8 cellular contexts compared by ENCODE assay signal in genomic region chr9:93097496-93098205, GRCh38. TPM values are rescaled to one million over a fixed set of nuclear protein-coding genes. Genes with fewer than 3 reads are reported as not detected.
DNase-seq lines count a peak whose midpoint lies in the region; ATAC-seq, FAIRE-seq and TF ChIP-seq lines count a peak whose summit lies in the region.

No MANE protein-coding gene starts in this region.

- H4K5ac ChIP-seq in mesendoderm (ENCODE audit: low read length), result no peak overlapping the region

- H3K36me3 ChIP-seq in mesendoderm (ENCODE audit: control insufficient read depth, insufficient read depth, low read length) (no peaks in the 10 kb centered on the region), thymus (ENCODE audit: control insufficient read depth, insufficient read depth) (no peaks in the 10 kb centered on the region)

- H3K79me1 ChIP-seq in mesendoderm (ENCODE audit: low read length), result peaks cover 5% of the 10 kb centered on the region

- peak overlapping the region; percentile 82 for H3K56ac ChIP-seq in mesendoderm (ENCODE audit: low read length)

- H3K4me1 ChIP-seq in mesendoderm (ENCODE audit: control insufficient read depth, low read depth, low read length) (peaks cover 5% of the 10 kb centered on the region), thymus (ENCODE audit: control insufficient read depth, insufficient read depth, low read length) (peaks cover 29% of the 10 kb centered on the region)

- H2BK15ac ChIP-seq in mesendoderm (replicated peaks; ENCODE audit: low read depth), result no peak overlapping the region

- POLR2A ChIA-PET in activated CD4-positive, alpha-beta T cell treated with anti-CD3 and anti-CD28 coated beads, Interleukin-2, amount 10 ng/mL, durations not matched to agents 7 days and 5 days (lab: Charles Lee), result no interaction called here

- H3K9me3 Mint-ChIP-seq in activated CD4-positive, alpha-beta T cell treated with anti-CD3 and anti-CD28 coated beads, Interleukin-2, amount 10 ng/mL, durations not matched to agents 7 days and 5 days, result no peaks in the 10 kb centered on the region
- H3K9me3 Mint-ChIP-seq in brain, result peaks cover 3 to 22% (median 11%) of the 10 kb centered on the region in 5 experiments

- H3K4me3 Mint-ChIP-seq in activated CD4-positive, alpha-beta T cell treated with anti-CD3 and anti-CD28 coated beads, Interleukin-2, amount 10 ng/mL, durations not matched to agents 7 days and 5 days, result peak overlapping the region; percentile 85
- peak overlapping the region; percentile 81 to 95 (median 87) for H3K4me3 Mint-ChIP-seq in brain

- no peak overlapping the region for H3K27ac ChIP-seq in mesendoderm (ENCODE audit: low read depth, low read length)
- H3K27ac ChIP-seq in thymus (ENCODE audit: low read depth), result no peak overlapping the region

- peaks cover 65% of the 10 kb centered on the region for H3K4me1 Mint-ChIP-seq in activated CD4-positive, alpha-beta T cell treated with anti-CD3 and anti-CD28 coated beads, Interleukin-2, amount 10 ng/mL, durations not matched to agents 7 days and 5 days
- H3K4me1 Mint-ChIP-seq in brain, result peaks cover 46% of the 10 kb centered on the region

- no peak overlapping the region for H4K8ac ChIP-seq in mesendoderm (ENCODE audit: low read depth, low read length)

- FAIRE-seq in HTR-8/SVneo (lab: Jason Lieb, UNC), result no peak

- peaks cover 2% of the 10 kb centered on the region for H3K79me2 ChIP-seq in mesendoderm (ENCODE audit: control insufficient read depth, insufficient read depth, low read length)

- no peak overlapping the region for H2BK120ac ChIP-seq in mesendoderm (ENCODE audit: low read depth, low read length)

- H3K27me3 ChIP-seq in mesendoderm (ENCODE audit: insufficient read depth, low read length, poor library complexity), result no peaks in the 10 kb centered on the region
- H3K27me3 ChIP-seq in thymus (ENCODE audit: control insufficient read depth, insufficient read depth), result no peaks in the 10 kb centered on the region

- no peak overlapping the region for H3K9ac ChIP-seq in mesendoderm (ENCODE audit: low read length)

- H2BK5ac ChIP-seq in mesendoderm (ENCODE audit: low read length), result no peak overlapping the region

- no peak overlapping the region for H3K18ac ChIP-seq in mesendoderm (ENCODE audit: low read length)

- no peak for ATAC-seq in HG03520 (IDR thresholded peaks at IDR 0.05; ENCODE audit: unreplicated experiment)
- no peak for ATAC-seq in HG03378 (IDR thresholded peaks at IDR 0.05; ENCODE audit: unreplicated experiment)

- no CpG with 5 or more reads among the region's 11 CpGs for WGBS in mesendoderm (ENCODE audit: extremely low coverage, insufficient coverage, low lambda C conversion rate)
- 73% methylated on average over 11 of the region's 11 CpGs for WGBS in thymus

- H3K4me2 ChIP-seq in mesendoderm (ENCODE audit: low read length), result no peak overlapping the region

- H3K9me3 ChIP-seq in thymus (ENCODE audit: control insufficient read depth), result no peaks in the 10 kb centered on the region

- DNase-seq in activated CD4-positive, alpha-beta T cell treated with anti-CD3 and anti-CD28 coated beads, Interleukin-2, amount 10 ng/mL, durations not matched to agents 7 days and 5 days, result no peak
- DNase-seq in activated CD4-positive, alpha-beta T cell treated with anti-CD3 and anti-CD28 coated beads, Interleukin-2, amount 50 U/mL, for 1 hour, result no peak
- DNase-seq in mesendoderm (no peak), HTR-8/SVneo (ENCODE audit: insufficient read length, low spot score) (no peak)

- peaks cover 20% of the 10 kb centered on the region for H3K36me3 Mint-ChIP-seq in activated CD4-positive, alpha-beta T cell treated with anti-CD3 and anti-CD28 coated beads, Interleukin-2, amount 10 ng/mL, durations not matched to agents 7 days and 5 days (ENCODE audit: low read depth)
- peaks cover 36% of the 10 kb centered on the region for H3K36me3 Mint-ChIP-seq in brain

- no peak overlapping the region for H2AK5ac ChIP-seq in mesendoderm (ENCODE audit: low read length)

- no peaks in the 10 kb centered on the region for H3K27me3 Mint-ChIP-seq in activated CD4-positive, alpha-beta T cell treated with anti-CD3 and anti-CD28 coated beads, Interleukin-2, amount 10 ng/mL, durations not matched to agents 7 days and 5 days
- no peaks in the 10 kb centered on the region for H3K27me3 Mint-ChIP-seq in brain

- TF ChIP-seq CTCF in brain (conservative IDR thresholded peaks at IDR 0.05), result no peak

- H3K23ac ChIP-seq in mesendoderm (ENCODE audit: low read length), result peak overlapping the region; percentile 17

- H3K4me3 ChIP-seq in mesendoderm (ENCODE audit: low read length) (no peak overlapping the region), thymus (ENCODE audit: low read length) (peak overlapping the region; percentile 77)

- peak overlapping the region; percentile 87 for H3K27ac Mint-ChIP-seq in activated CD4-positive, alpha-beta T cell treated with anti-CD3 and anti-CD28 coated beads, Interleukin-2, amount 10 ng/mL, durations not matched to agents 7 days and 5 days
- H3K27ac Mint-ChIP-seq in brain, result peak overlapping the region; percentile 92 to 97 (median 97)

- no peak overlapping the region for H3K4ac ChIP-seq in mesendoderm (ENCODE audit: low read depth, low read length)

- CTCF ChIA-PET in activated CD4-positive, alpha-beta T cell treated with anti-CD3 and anti-CD28 coated beads, Interleukin-2, amount 10 ng/mL, durations not matched to agents 7 days and 5 days (lab: Charles Lee), result interaction anchor here (0.7 to 1.1 kb wide), 3 partner anchors 11 to 130 kb away, joined by 3 to 4 read pairs (median 3); no protein-coding TSS in a partner anchor

RNA-seq across cellular contexts. Expression of gene CARD19, which starts 1.6 kb away (rescaled TPM):
- 10 to 100 TPM; 40.3 to 42.6 TPM for total RNA-seq in activated CD4-positive, alpha-beta T cell treated with anti-CD3 and anti-CD28 coated beads, Interleukin-2, amount 10 ng/mL, durations not matched to agents 7 days and 5 days
- polyA plus RNA-seq in brain (ENCODE audit: insufficient read depth, low read depth, low replicate concordance) (53.1 TPM), thymus (24.8 TPM)
- polyA plus RNA-seq in mesendoderm (2013, experiment 1 of 2), result 14.8 TPM
- 15.9 TPM for polyA plus RNA-seq in mesendoderm (2013, experiment 2 of 2)

RNA-seq across cellular contexts. Expression of gene NINJ1, which starts 36.4 kb away (rescaled TPM):
- 10 to 100 TPM; 29.5 to 29.9 TPM for total RNA-seq in activated CD4-positive, alpha-beta T cell treated with anti-CD3 and anti-CD28 coated beads, Interleukin-2, amount 10 ng/mL, durations not matched to agents 7 days and 5 days
- polyA plus RNA-seq in brain (ENCODE audit: insufficient read depth, low read depth, low replicate concordance) (47.3 TPM), thymus (39.4 TPM)
- 16.0 TPM for polyA plus RNA-seq in mesendoderm (2013, experiment 1 of 2)
- polyA plus RNA-seq in mesendoderm (2013, experiment 2 of 2), result 17.4 TPM

RNA-seq across cellular contexts. Expression of gene SUSD3, which starts 39.1 kb away (rescaled TPM):
- 10 to 100 TPM; 81.1 to 85.8 TPM for total RNA-seq in activated CD4-positive, alpha-beta T cell treated with anti-CD3 and anti-CD28 coated beads, Interleukin-2, amount 10 ng/mL, durations not matched to agents 7 days and 5 days
- 3.9 TPM for polyA plus RNA-seq in brain (ENCODE audit: insufficient read depth, low read depth, low replicate concordance)
- 4.2 TPM for polyA plus RNA-seq in mesendoderm (2013, experiment 1 of 2)
- polyA plus RNA-seq in mesendoderm (2013, experiment 2 of 2), result 3.7 TPM
- 31.0 TPM for polyA plus RNA-seq in thymus
